ENCODE assay signal across 2 cellular contexts in genomic region chr10:21753497-21754270, GRCh38.
TF ChIP-seq lines count a peak whose summit lies in the region.

No MANE protein-coding gene starts in this region.

TF ChIP-seq in Ishikawa, 13 proteins besides CTCF, POLR2A, EP300 and RAD21:
- TF ChIP-seq TAF1 (IDR thresholded peaks at IDR 0.05; ENCODE audit: low read depth), result no peak
- no peak for TF ChIP-seq CEBPB (IDR thresholded peaks at IDR 0.05)
- TF ChIP-seq ZBTB7A (IDR thresholded peaks at IDR 0.05; ENCODE audit: low read depth), result no peak
- TF ChIP-seq MAX (IDR thresholded peaks at IDR 0.05), result peak; percentile 26; the same call in 1 of the 2 replicates
- peak; percentile 42; the same call in 1 of the 2 replicates for TF ChIP-seq USF1 (IDR thresholded peaks at IDR 0.05)
- no peak for TF ChIP-seq EGR1 (IDR thresholded peaks at IDR 0.05)
- TF ChIP-seq REST (IDR thresholded peaks at IDR 0.05; ENCODE audit: low read depth), result no peak
- no peak for TF ChIP-seq FOXM1 (IDR thresholded peaks at IDR 0.05; ENCODE audit: borderline replicate concordance, low read depth)
- TF ChIP-seq TCF12 (IDR thresholded peaks at IDR 0.05; ENCODE audit: low read depth), result no peak
TF ChIP-seq in Ishikawa: peak in this region for 2.

TF ChIP-seq in H1, 55 proteins besides CTCF, POLR2A, EP300 and RAD21:
- TF ChIP-seq TAF1 (IDR thresholded peaks at IDR 0.05; ENCODE audit: low read depth, low read length), result no peak
- no peak for TF ChIP-seq CHD7 (IDR thresholded peaks at IDR 0.05; ENCODE audit: insufficient replicate concordance, low read length)
- TF ChIP-seq TEAD4 (IDR thresholded peaks at IDR 0.05; ENCODE audit: low read depth, low read length), result no peak
- no peak for TF ChIP-seq GABPA (IDR thresholded peaks at IDR 0.05; ENCODE audit: borderline replicate concordance, insufficient read depth, low read length)
- TF ChIP-seq USF2 (IDR thresholded peaks at IDR 0.05; ENCODE audit: low read length), result no peak
- TF ChIP-seq JUN (IDR thresholded peaks at IDR 0.05; ENCODE audit: low read depth, low read length), result no peak
- TF ChIP-seq BACH1 (IDR thresholded peaks at IDR 0.05; ENCODE audit: low read length), result no peak
- no peak for TF ChIP-seq MAX (IDR thresholded peaks at IDR 0.05)
- TF ChIP-seq CBX5 (IDR thresholded peaks at IDR 0.05; ENCODE audit: low read depth, low read length), result no peak
